Comparison of ENCODE assay signal across 12 cellular contexts in genomic region chr2:112959109-112959591, GRCh38. TPM values are rescaled to one million over a fixed set of nuclear protein-coding genes. Genes with fewer than 3 reads are reported as not detected.
DNase-seq lines count a peak whose midpoint lies in the region; ATAC-seq and TF ChIP-seq lines count a peak whose summit lies in the region.
"Had no signal": no experiment of that assay in that cellular context is flagged by ENCODE, and none has a peak within 500 bp of the region (broad histone marks: within the 10 kb centered on the region; RNA-seq: fewer than 3 reads in every experiment).

No MANE protein-coding gene starts in this region.

- BruUV-seq in PC-9 (replicated peaks; lab: Mats Ljungman, UMichigan): no TSS peak

- H3K27ac ChIP-seq in 22Rv1: no peak overlapping the region
- no peak overlapping the region for H3K27ac ChIP-seq in PC-9
- H3K27ac ChIP-seq: adrenal gland; BLaER1 treated with 17β-estradiol and CSF1 and Interleukin-3, amounts not matched to agents 10 nM and 100 nM had no signal

- H3K9me3 Mint-ChIP-seq in activated CD4-positive, alpha-beta memory T cell treated with anti-CD3 and anti-CD28 coated beads for 36 hours: no peaks in the 10 kb centered on the region
- H3K9me3 Mint-ChIP-seq in activated CD4-positive, alpha-beta T cell treated with anti-CD3 and anti-CD28 coated beads, Interleukin-2, amount 10 ng/mL, durations not matched to agents 7 days and 5 days: no peaks in the 10 kb centered on the region
- H3K9me3 Mint-ChIP-seq: stimulated activated naive CD8-positive, alpha-beta T cell treated with anti-CD3 and anti-CD28 coated beads, Interleukin-15, Interleukin-2, amounts not matched to agents 100 ng/mL and 50 ng/mL, for 24 hours had no signal

- no peaks in the 10 kb centered on the region for H3K27me3 Mint-ChIP-seq in activated CD4-positive, alpha-beta memory T cell treated with anti-CD3 and anti-CD28 coated beads for 36 hours
- H3K27me3 Mint-ChIP-seq in activated CD4-positive, alpha-beta T cell treated with anti-CD3 and anti-CD28 coated beads, Interleukin-2, amount 10 ng/mL, durations not matched to agents 7 days and 5 days: no peaks in the 10 kb centered on the region
- H3K27me3 Mint-ChIP-seq: stimulated activated naive CD8-positive, alpha-beta T cell treated with anti-CD3 and anti-CD28 coated beads, Interleukin-15, Interleukin-2, amounts not matched to agents 100 ng/mL and 50 ng/mL, for 24 hours had no signal

- TF ChIP-seq CTCF in 22Rv1 (IDR thresholded peaks at IDR 0.05) (peak; percentile 84), PC-9 (conservative IDR thresholded peaks at IDR 0.05) (peak; percentile 63; the same call in 1 of the 2 replicates)

- H3K27ac Mint-ChIP-seq in activated CD4-positive, alpha-beta memory T cell treated with anti-CD3 and anti-CD28 coated beads for 36 hours: no peak overlapping the region
- H3K27ac Mint-ChIP-seq in activated CD4-positive, alpha-beta T cell treated with anti-CD3 and anti-CD28 coated beads, Interleukin-2, amount 10 ng/mL, durations not matched to agents 7 days and 5 days: no peak overlapping the region
- H3K27ac Mint-ChIP-seq: stimulated activated naive CD8-positive, alpha-beta T cell treated with anti-CD3 and anti-CD28 coated beads, Interleukin-15, Interleukin-2, amounts not matched to agents 100 ng/mL and 50 ng/mL, for 24 hours had no signal

- no peak overlapping the region for H3K4me2 ChIP-seq in PC-9

- POLR2A ChIA-PET in PC-9 (lab: Charles Lee; ENCODE audit: unreplicated experiment): no interaction called here
- POLR2A ChIA-PET in activated CD4-positive, alpha-beta memory T cell treated with anti-CD3 and anti-CD28 coated beads for 36 hours (lab: Charles Lee): no interaction called here
- POLR2A ChIA-PET in activated CD4-positive, alpha-beta T cell treated with anti-CD3 and anti-CD28 coated beads, Interleukin-2, amount 10 ng/mL, durations not matched to agents 7 days and 5 days (lab: Charles Lee): no interaction called here

- H3K27me3 ChIP-seq in H7 (ENCODE audit: control insufficient read depth, insufficient read depth, low read length): no peaks in the 10 kb centered on the region
- no peaks in the 10 kb centered on the region for H3K27me3 ChIP-seq in PC-9 (ENCODE audit: insufficient read depth, low read depth)
- H3K27me3 ChIP-seq: adrenal gland; BLaER1 treated with 17β-estradiol and CSF1 and Interleukin-3, amounts not matched to agents 10 nM and 100 nM had no signal

- ATAC-seq in HG02610 (IDR thresholded peaks at IDR 0.05; ENCODE audit: unreplicated experiment): no peak

- no peak overlapping the region for H3K4me3 ChIP-seq in H7 (ENCODE audit: insufficient read depth, low read depth, low read length)
- H3K4me3 ChIP-seq in PC-9: no peak overlapping the region
- H3K4me3 ChIP-seq: adrenal gland; BLaER1 treated with 17β-estradiol and CSF1 and Interleukin-3, amounts not matched to agents 10 nM and 100 nM had no signal

- no peaks in the 10 kb centered on the region for H3F3A ChIP-seq in PC-9 (ENCODE audit: insufficient read depth, low read depth)

- H4K20me1 ChIP-seq in PC-9 (ENCODE audit: insufficient read depth): no peaks in the 10 kb centered on the region
- H4K20me1 ChIP-seq: BLaER1 treated with 17β-estradiol and CSF1 and Interleukin-3, amounts not matched to agents 10 nM and 100 nM had no signal

- peaks cover 7% of the 10 kb centered on the region; the same call in 1 of the 2 replicates for H3K4me1 ChIP-seq in PC-9 (replicated peaks; ENCODE audit: insufficient read depth)
- H3K4me1 ChIP-seq: adrenal gland had no signal

- H3K79me2 ChIP-seq in PC-9 (ENCODE audit: low read depth): no peaks in the 10 kb centered on the region

- peak; percentile 11 for DNase-seq in H7
- no peak for DNase-seq in PC-9
- DNase-seq in fibroblast of peridontal ligament (ENCODE audit: extremely low read depth): peak; percentile 3
- DNase-seq in LoVo (ENCODE audit: low spot score): no peak
- no peak for DNase-seq in activated CD4-positive, alpha-beta memory T cell treated with anti-CD3 and anti-CD28 coated beads for 36 hours
- no peak for DNase-seq in activated CD4-positive, alpha-beta T cell treated with anti-CD3 and anti-CD28 coated beads, Interleukin-2, amount 10 ng/mL, durations not matched to agents 7 days and 5 days

- H3K4me3 Mint-ChIP-seq in activated CD4-positive, alpha-beta memory T cell treated with anti-CD3 and anti-CD28 coated beads for 36 hours: no peak overlapping the region
- H3K4me3 Mint-ChIP-seq in activated CD4-positive, alpha-beta T cell treated with anti-CD3 and anti-CD28 coated beads, Interleukin-2, amount 10 ng/mL, durations not matched to agents 7 days and 5 days: no peak overlapping the region
- H3K4me3 Mint-ChIP-seq: stimulated activated naive CD8-positive, alpha-beta T cell treated with anti-CD3 and anti-CD28 coated beads, Interleukin-15, Interleukin-2, amounts not matched to agents 100 ng/mL and 50 ng/mL, for 24 hours had no signal

- no peaks in the 10 kb centered on the region for H3K36me3 ChIP-seq in H7 (replicated peaks; ENCODE audit: control insufficient read depth, insufficient read depth, low read length)
- no peaks in the 10 kb centered on the region for H3K36me3 ChIP-seq in PC-9 (ENCODE audit: low read depth)
- H3K36me3 ChIP-seq: adrenal gland; BLaER1 treated with 17β-estradiol and CSF1 and Interleukin-3, amounts not matched to agents 10 nM and 100 nM had no signal

- CTCF ChIA-PET in PC-9 (lab: Charles Lee): interaction anchor here (0.6 to 1.4 kb wide), 4 partner anchors 17 to 486 kb away, joined by 4 to 11 read pairs (median 5); no protein-coding TSS in a partner anchor
- CTCF ChIA-PET in activated CD4-positive, alpha-beta memory T cell treated with anti-CD3 and anti-CD28 coated beads for 36 hours (lab: Charles Lee): interaction anchor here (0.6 to 2.3 kb wide), 30 partner anchors 8 to 359 kb away, joined by 3 to 15 read pairs (median 3); partner anchors contain the start of genes IL1A and IL36G
- CTCF ChIA-PET in activated CD4-positive, alpha-beta T cell treated with anti-CD3 and anti-CD28 coated beads, Interleukin-2, amount 10 ng/mL, durations not matched to agents 7 days and 5 days (lab: Charles Lee): interaction anchor here (0.8 to 1.8 kb wide), 6 partner anchors 13 to 210 kb away, joined by 3 to 6 read pairs (median 4); partner anchors contain the start of gene IL36G

- no peak overlapping the region for H2AFZ ChIP-seq in PC-9

- no peaks in the 10 kb centered on the region for H3K9me3 ChIP-seq in PC-9 (ENCODE audit: insufficient read depth, low read depth)
- H3K9me3 ChIP-seq: adrenal gland; BLaER1 treated with 17β-estradiol and CSF1 and Interleukin-3, amounts not matched to agents 10 nM and 100 nM had no signal

- H3K36me3 Mint-ChIP-seq in activated CD4-positive, alpha-beta memory T cell treated with anti-CD3 and anti-CD28 coated beads for 36 hours: no peaks in the 10 kb centered on the region
- H3K36me3 Mint-ChIP-seq in activated CD4-positive, alpha-beta T cell treated with anti-CD3 and anti-CD28 coated beads, Interleukin-2, amount 10 ng/mL, durations not matched to agents 7 days and 5 days (ENCODE audit: low read depth): no peaks in the 10 kb centered on the region

- intact Hi-C loops in PC-9 (cut with micrococcal nuclease; ENCODE audit: unreplicated experiment): loop anchor here (1.0 to 5.0 kb wide), 4 partner anchors 119 to 359 kb away; no protein-coding TSS in a partner anchor
- intact Hi-C loops in activated CD4-positive, alpha-beta memory T cell treated with anti-CD3 and anti-CD28 coated beads for 36 hours (cut with micrococcal nuclease): no loop called here

- no peaks in the 10 kb centered on the region for H3K4me1 Mint-ChIP-seq in activated CD4-positive, alpha-beta memory T cell treated with anti-CD3 and anti-CD28 coated beads for 36 hours (ENCODE audit: low read depth)
- H3K4me1 Mint-ChIP-seq in activated CD4-positive, alpha-beta T cell treated with anti-CD3 and anti-CD28 coated beads, Interleukin-2, amount 10 ng/mL, durations not matched to agents 7 days and 5 days: no peaks in the 10 kb centered on the region

- no peaks in the 10 kb centered on the region for H3K9me2 ChIP-seq in PC-9 (ENCODE audit: insufficient read depth)

RNA-seq across cellular contexts. Expression of gene IL36G, which starts 18.7 kb away (rescaled TPM):
- 0.37 TPM in 1 of 2 replicates, not detected in the other for total RNA-seq in H7 (2014; rRNA removed; shearing (Covaris generic))
- total RNA-seq in PC-9 (2021): not detected in 2 replicates
- not detected for total RNA-seq in activated CD4-positive, alpha-beta memory T cell treated with anti-CD3 and anti-CD28 coated beads for 36 hours
- total RNA-seq in activated CD4-positive, alpha-beta T cell treated with anti-CD3 and anti-CD28 coated beads, Interleukin-2, amount 10 ng/mL, durations not matched to agents 7 days and 5 days: not detected
- total RNA-seq: adrenal gland, LHCN-M2 had no signal

RNA-seq across cellular contexts. Expression of gene IL36A, which starts 46.1 kb away (rescaled TPM):
- total RNA-seq in H7 (2014; rRNA removed; shearing (Covaris generic)): not detected in 2 replicates
- not detected in 2 replicates for total RNA-seq in PC-9 (2021)
- not detected for total RNA-seq in activated CD4-positive, alpha-beta memory T cell treated with anti-CD3 and anti-CD28 coated beads for 36 hours
- total RNA-seq in activated CD4-positive, alpha-beta T cell treated with anti-CD3 and anti-CD28 coated beads, Interleukin-2, amount 10 ng/mL, durations not matched to agents 7 days and 5 days: not detected
- total RNA-seq: adrenal gland, LHCN-M2 had no signal

RNA-seq across cellular contexts. Expression of gene IL37, which starts 48.2 kb away (rescaled TPM):
- 0.62 and 1.00 TPM in 2 replicates for total RNA-seq in H7 (2014; rRNA removed; shearing (Covaris generic))
- 1.0 and 1.7 TPM in 2 replicates for total RNA-seq in PC-9 (2021)
- not detected for total RNA-seq in activated CD4-positive, alpha-beta memory T cell treated with anti-CD3 and anti-CD28 coated beads for 36 hours
- total RNA-seq in activated CD4-positive, alpha-beta T cell treated with anti-CD3 and anti-CD28 coated beads, Interleukin-2, amount 10 ng/mL, durations not matched to agents 7 days and 5 days: not detected
- total RNA-seq: adrenal gland had no signal

Comparison
In these comparisons a context has a peak if more than half of its experiments do, and no peak if none do; other contexts are left out.
1. DNase-seq: peak in H7 (single experiment) and fibroblast of peridontal ligament (single experiment); none in PC-9 (0 of 2), LoVo (single experiment), activated CD4-positive, alpha-beta memory T cell treated with anti-CD3 and anti-CD28 coated beads for 36 hours (single experiment) and activated CD4-positive, alpha-beta T cell treated with anti-CD3 and anti-CD28 coated beads, Interleukin-2, amount 10 ng/mL, durations not matched to agents 7 days and 5 days (single experiment).